Comparison of ENCODE assay signal across 1 cellular context in the genomic region with DNA sequence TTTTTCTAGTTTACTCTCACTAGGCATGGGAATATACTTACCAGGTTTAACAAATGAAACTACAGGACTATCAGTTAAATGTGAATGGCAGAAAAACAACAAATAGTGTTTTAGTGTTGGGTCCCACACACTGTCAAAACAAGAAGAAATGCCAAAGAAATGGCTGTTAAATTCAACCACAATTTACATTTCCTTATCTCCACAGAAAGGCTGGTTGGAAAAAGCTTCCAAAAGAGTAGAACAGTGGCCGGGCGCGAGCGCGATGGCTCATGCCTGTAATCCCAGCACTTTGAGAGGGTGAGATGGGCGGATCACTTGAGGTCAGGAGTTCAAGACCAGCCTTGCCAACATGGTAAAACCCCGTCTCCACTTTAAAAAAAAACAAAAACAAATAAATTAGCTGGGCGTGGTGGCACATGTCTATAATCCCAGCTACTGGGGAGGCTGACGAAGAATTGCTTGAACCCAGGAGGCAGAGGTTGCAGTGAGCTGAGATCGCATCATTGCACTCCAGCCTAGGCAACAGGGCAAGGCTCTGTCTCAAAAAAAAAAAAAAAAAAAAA.
TF ChIP-seq lines count a peak whose summit lies in the region.

No MANE protein-coding gene starts in this region.

TF ChIP-seq in WTC11, 78 proteins besides CTCF, POLR2A, EP300 and RAD21 (continued from another document):
- TF ChIP-seq, protein P1, sequence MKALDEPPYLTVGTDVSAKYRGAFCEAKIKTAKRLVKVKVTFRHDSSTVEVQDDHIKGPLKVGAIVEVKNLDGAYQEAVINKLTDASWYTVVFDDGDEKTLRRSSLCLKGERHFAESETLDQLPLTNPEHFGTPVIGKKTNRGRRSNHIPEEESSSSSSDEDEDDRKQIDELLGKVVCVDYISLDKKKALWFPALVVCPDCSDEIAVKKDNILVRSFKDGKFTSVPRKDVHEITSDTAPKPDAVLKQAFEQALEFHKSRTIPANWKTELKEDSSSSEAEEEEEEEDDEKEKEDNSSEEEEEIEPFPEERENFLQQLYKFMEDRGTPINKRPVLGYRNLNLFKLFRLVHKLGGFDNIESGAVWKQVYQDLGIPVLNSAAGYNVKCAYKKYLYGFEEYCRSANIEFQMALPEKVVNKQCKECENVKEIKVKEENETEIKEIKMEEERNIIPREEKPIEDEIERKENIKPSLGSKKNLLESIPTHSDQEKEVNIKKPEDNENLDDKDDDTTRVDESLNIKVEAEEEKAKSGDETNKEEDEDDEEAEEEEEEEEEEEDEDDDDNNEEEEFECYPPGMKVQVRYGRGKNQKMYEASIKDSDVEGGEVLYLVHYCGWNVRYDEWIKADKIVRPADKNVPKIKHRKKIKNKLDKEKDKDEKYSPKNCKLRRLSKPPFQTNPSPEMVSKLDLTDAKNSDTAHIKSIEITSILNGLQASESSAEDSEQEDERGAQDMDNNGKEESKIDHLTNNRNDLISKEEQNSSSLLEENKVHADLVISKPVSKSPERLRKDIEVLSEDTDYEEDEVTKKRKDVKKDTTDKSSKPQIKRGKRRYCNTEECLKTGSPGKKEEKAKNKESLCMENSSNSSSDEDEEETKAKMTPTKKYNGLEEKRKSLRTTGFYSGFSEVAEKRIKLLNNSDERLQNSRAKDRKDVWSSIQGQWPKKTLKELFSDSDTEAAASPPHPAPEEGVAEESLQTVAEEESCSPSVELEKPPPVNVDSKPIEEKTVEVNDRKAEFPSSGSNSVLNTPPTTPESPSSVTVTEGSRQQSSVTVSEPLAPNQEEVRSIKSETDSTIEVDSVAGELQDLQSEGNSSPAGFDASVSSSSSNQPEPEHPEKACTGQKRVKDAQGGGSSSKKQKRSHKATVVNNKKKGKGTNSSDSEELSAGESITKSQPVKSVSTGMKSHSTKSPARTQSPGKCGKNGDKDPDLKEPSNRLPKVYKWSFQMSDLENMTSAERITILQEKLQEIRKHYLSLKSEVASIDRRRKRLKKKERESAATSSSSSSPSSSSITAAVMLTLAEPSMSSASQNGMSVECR (CRISPR knock-in tag; IDR thresholded peaks at IDR 0.05; ENCODE audit: borderline replicate concordance): no peak
